Comparison of ENCODE assay signal across 24 cellular contexts in the genomic region with DNA sequence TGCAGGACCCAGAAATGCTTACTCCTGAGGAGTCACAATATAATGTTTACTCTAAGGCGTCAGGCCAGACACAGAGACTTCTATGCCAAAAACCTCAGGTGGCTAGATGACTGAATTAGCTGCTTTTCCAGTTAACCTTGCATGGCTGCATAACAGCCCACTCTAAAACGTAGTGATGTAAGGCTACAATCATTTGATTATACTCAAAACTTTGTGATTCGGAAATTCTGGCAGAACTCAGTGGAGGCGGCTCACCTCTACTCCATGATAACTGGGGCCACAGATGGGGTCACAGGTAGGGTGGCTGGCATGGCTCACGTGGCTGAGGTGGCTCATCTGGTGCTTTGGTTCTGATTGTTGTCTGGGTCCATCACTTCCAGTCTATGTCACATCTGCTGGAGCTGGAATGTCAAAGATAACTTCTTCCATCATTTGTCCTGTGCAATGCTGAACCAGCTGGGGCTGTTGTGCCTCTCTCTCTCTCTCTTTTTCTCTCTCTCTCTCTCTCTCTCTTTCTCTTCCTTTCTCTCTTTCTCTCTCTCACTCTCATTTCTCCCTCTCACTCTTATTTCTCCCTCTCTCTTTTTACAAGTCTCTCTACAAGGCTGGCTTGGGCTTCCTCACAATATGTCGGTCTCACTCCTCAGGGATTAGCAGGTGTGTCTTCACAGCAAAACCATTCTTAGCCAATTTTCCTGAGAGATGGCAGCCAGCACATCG. TPM values are rescaled to one million over a fixed set of nuclear protein-coding genes. Genes with fewer than 3 reads are reported as not detected.
"Had no signal": no experiment of that assay in that cellular context is flagged by ENCODE, and none has a peak within 500 bp of the region (broad histone marks: within the 10 kb centered on the region; RNA-seq: fewer than 3 reads in every experiment).

No MANE protein-coding gene starts in this region.

- H3K27me3 Mint-ChIP-seq: activated CD8-positive, alpha-beta T cell treated with anti-CD3 and anti-CD28 coated beads for 36 hours; activated naive CD8-positive, alpha-beta T cell treated with anti-CD3 and anti-CD28 coated beads for 36 hours had no signal

- H3K9me3 ChIP-seq: SJSA1 had no signal

- H3K36me3 ChIP-seq: brain microvascular endothelial cell, cardiac muscle cell, SJSA1 had no signal

- H3K4me1 Mint-ChIP-seq: activated naive CD8-positive, alpha-beta T cell treated with anti-CD3 and anti-CD28 coated beads for 36 hours; activated T-helper 17 cell treated with anti-CD3 and anti-CD28 coated beads, Interleukin-2, amount 50 U/mL, for 72 hours had no signal

- H3K4me3 Mint-ChIP-seq: activated CD8-positive, alpha-beta T cell treated with anti-CD3 and anti-CD28 coated beads for 36 hours; activated naive CD4-positive, alpha-beta T cell treated with anti-CD3 and anti-CD28 coated beads for 36 hours; activated naive CD8-positive, alpha-beta T cell treated with anti-CD3 and anti-CD28 coated beads for 36 hours; activated T-helper 17 cell treated with anti-CD3 and anti-CD28 coated beads, Interleukin-2, amount 50 U/mL, for 72 hours; T-helper 1 cell treated with Interleukin-12 subunit alpha and Interleukin-12 subunit beta and Interleukin-4 antibody, amounts not matched to agents 30 μg/mL and 1 μg/mL, for 36 hours had no signal

- H3K9me3 Mint-ChIP-seq: activated CD8-positive, alpha-beta T cell treated with anti-CD3 and anti-CD28 coated beads for 36 hours; activated naive CD8-positive, alpha-beta T cell treated with anti-CD3 and anti-CD28 coated beads for 36 hours; activated T-helper 17 cell treated with anti-CD3 and anti-CD28 coated beads, Interleukin-2, amount 50 U/mL, for 72 hours; T-helper 1 cell treated with Interleukin-12 subunit alpha and Interleukin-12 subunit beta and Interleukin-4 antibody, amounts not matched to agents 30 μg/mL and 1 μg/mL, for 36 hours had no signal

- DNase-seq: activated CD4-positive, alpha-beta T cell treated with anti-CD3 and anti-CD28 coated beads for 4 hours; activated CD8-positive, alpha-beta T cell treated with anti-CD3 and anti-CD28 coated beads for 36 hours; activated gamma-delta T cell; activated naive CD4-positive, alpha-beta T cell treated with anti-CD3 and anti-CD28 coated beads for 36 hours; activated naive CD8-positive, alpha-beta T cell treated with anti-CD3 and anti-CD28 coated beads for 36 hours; activated T-cell treated with anti-CD3 and anti-CD28 coated beads for 4 hours; activated T-cell treated with anti-CD3 and anti-CD28 coated beads, Interleukin-2, amount 50 U/mL, for 48 hours; brain microvascular endothelial cell; cerebellar nuclear complex; Karpas-422; NCI-H146; NCI-H187 treated with DMSO at 0.1 percent for 48 hours; NCI-H2171; NCI-H345; NCI-H510A; NCI-H526 treated with DMSO at 0.1 percent for 48 hours; PC-3; SHP77 had no signal

- H3K27me3 ChIP-seq: brain microvascular endothelial cell, cardiac muscle cell, SJSA1 had no signal

- H3K4me1 ChIP-seq: SJSA1 had no signal

- H3K36me3 Mint-ChIP-seq: activated naive CD8-positive, alpha-beta T cell treated with anti-CD3 and anti-CD28 coated beads for 36 hours had no signal

- H3K4me3 ChIP-seq: cardiac muscle cell, K562, SJSA1 had no signal

- H3K27ac ChIP-seq: brain microvascular endothelial cell, cardiac muscle cell, SJSA1 had no signal

- ATAC-seq: activated CD4-positive, CD25-positive, alpha-beta regulatory T cell treated with anti-CD3 and anti-CD28 coated beads, Interleukin-2, amount 50 U/mL, for 24 hours; activated CD8-positive, alpha-beta T cell treated with anti-CD3 and anti-CD28 coated beads for 36 hours; activated T-helper 17 cell treated with anti-CD3 and anti-CD28 coated beads, Interleukin-2, amount 50 U/mL, for 72 hours; K562; PC-3 had no signal

- H3K27ac Mint-ChIP-seq: activated CD8-positive, alpha-beta T cell treated with anti-CD3 and anti-CD28 coated beads for 36 hours; activated naive CD4-positive, alpha-beta T cell treated with anti-CD3 and anti-CD28 coated beads for 36 hours; activated naive CD8-positive, alpha-beta T cell treated with anti-CD3 and anti-CD28 coated beads for 36 hours; activated T-helper 17 cell treated with anti-CD3 and anti-CD28 coated beads, Interleukin-2, amount 50 U/mL, for 72 hours; T-helper 1 cell treated with Interleukin-12 subunit alpha and Interleukin-12 subunit beta and Interleukin-4 antibody, amounts not matched to agents 30 μg/mL and 1 μg/mL, for 36 hours had no signal

RNA-seq across cellular contexts. Expression of a gene that starts 11.8 kb away (rescaled TPM):
- total RNA-seq: activated CD8-positive, alpha-beta T cell treated with anti-CD3 and anti-CD28 coated beads for 36 hours; activated naive CD4-positive, alpha-beta T cell treated with anti-CD3 and anti-CD28 coated beads for 36 hours; activated naive CD8-positive, alpha-beta T cell treated with anti-CD3 and anti-CD28 coated beads for 36 hours; activated T-helper 17 cell treated with anti-CD3 and anti-CD28 coated beads, Interleukin-2, amount 50 U/mL, for 72 hours; K562; PC-3; SJSA1 had no signal
